In the genomic region with DNA sequence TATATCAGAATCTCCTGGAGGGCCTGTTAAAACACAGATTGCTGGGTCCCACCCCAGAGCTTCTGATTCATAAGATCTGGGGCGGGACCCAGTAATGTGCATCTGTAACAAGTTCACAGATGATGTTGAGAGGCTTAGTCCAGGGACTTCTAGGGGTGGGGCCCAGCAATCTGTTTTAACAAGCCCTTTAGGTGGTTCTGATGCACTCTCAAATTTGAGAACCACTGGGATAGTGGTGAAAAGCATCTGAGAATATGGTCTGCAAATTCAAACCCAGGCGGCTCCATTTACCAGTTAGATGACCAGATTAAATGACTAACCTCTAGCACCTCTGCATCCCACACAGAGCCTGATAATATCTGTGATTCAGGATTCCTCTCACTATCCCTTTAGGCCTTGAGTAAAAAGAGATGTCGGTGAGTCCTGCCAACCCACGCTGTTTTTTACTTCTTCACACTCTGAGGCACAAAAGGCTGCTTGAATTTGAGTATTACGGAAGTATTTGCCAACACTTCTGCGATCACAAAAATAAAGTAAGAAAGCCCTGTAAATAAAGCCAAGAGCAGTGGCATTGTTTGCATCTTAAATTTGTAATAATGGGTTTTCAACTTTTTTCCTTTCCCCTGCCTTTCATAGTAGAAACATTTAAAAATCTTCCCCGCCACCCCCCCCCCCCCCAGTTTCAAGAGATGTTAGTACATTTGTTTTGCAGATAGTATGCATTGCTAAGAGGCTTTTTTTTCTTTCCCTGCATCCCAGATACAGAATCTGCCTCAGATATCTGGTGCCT, we compare ENCODE assay signal across 14 cellular contexts. TPM values are rescaled to one million over a fixed set of nuclear protein-coding genes. Genes with fewer than 3 reads are reported as not detected.
DNase-seq lines count a peak whose midpoint lies in the region; ATAC-seq and TF ChIP-seq lines count a peak whose summit lies in the region.
"Had no signal": no experiment of that assay in that cellular context is flagged by ENCODE, and none has a peak within 500 bp of the region (broad histone marks: within the 10 kb centered on the region; RNA-seq: fewer than 3 reads in every experiment).

No MANE protein-coding gene starts in this region.

- H3K36me3 Mint-ChIP-seq in IgD-negative memory B cell (peaks cover 4% of the 10 kb centered on the region), nephron progenitor cell (ENCODE audit: low read depth) (peaks cover 3% of the 10 kb centered on the region)

- H3K27ac Mint-ChIP-seq in IgD-negative memory B cell (peak overlapping the region in 2 of 3 donors; percentile 3 to 86), nephron progenitor cell (peak overlapping the region; percentile 35)

- H3K4me3 ChIP-seq in effector memory CD4-positive, alpha-beta T cell (ENCODE audit: insufficient read depth, low read depth, low read length, poor library complexity, severe bottlenecking): no peak overlapping the region

- H3K9me3 ChIP-seq in effector memory CD4-positive, alpha-beta T cell (ENCODE audit: control insufficient read depth, low read length): no peaks in the 10 kb centered on the region

- no peaks in the 10 kb centered on the region for H3K27me3 Mint-ChIP-seq in IgD-negative memory B cell
- no peaks in the 10 kb centered on the region for H3K27me3 Mint-ChIP-seq in nephron progenitor cell (ENCODE audit: low read depth, poor library complexity)

- no peak for ATAC-seq in GM21576 (IDR thresholded peaks at IDR 0.05; ENCODE audit: unreplicated experiment)

- H3K4me1 ChIP-seq in effector memory CD4-positive, alpha-beta T cell (ENCODE audit: control insufficient read depth, insufficient read depth, low read length, poor library complexity, severe bottlenecking): peaks cover 20% of the 10 kb centered on the region

- peak; percentile 64 for DNase-seq in EL
- no peak for DNase-seq in nephron progenitor cell
- no peak for DNase-seq in NCI-H1092 (lab: John Stamatoyannopoulos, UW)
- DNase-seq in effector memory CD4-positive, alpha-beta T cell: no peak
- DNase-seq: anterior cingulate cortex; COR-L47; effector CD4-positive, alpha-beta T cell; glutamatergic neuron; NCI-H1436 treated with DMSO at 0.1 percent for 48 hours; NCI-H524; Right ventricle myocardium superior had no signal

- H3K4me1 Mint-ChIP-seq in IgD-negative memory B cell (peaks cover 40 to 50% (median 47%) of the 10 kb centered on the region in 3 donors), nephron progenitor cell (peaks cover 39% of the 10 kb centered on the region)

- H3K4me3 Mint-ChIP-seq in IgD-negative memory B cell (peak overlapping the region in 3 of 4 donors; percentile 67 to 83 (median 69)), nephron progenitor cell (no peak overlapping the region)

- H3K9me3 Mint-ChIP-seq in IgD-negative memory B cell (no peaks in the 10 kb centered on the region), nephron progenitor cell (no peaks in the 10 kb centered on the region)

- peak overlapping the region; percentile 8 for H3K27ac ChIP-seq in cingulate gyrus (ENCODE audit: low read depth, low read length)
- no peak overlapping the region for H3K27ac ChIP-seq in effector memory CD4-positive, alpha-beta T cell (ENCODE audit: insufficient read depth, low read length, poor library complexity, severe bottlenecking)

- H3K27me3 ChIP-seq in effector memory CD4-positive, alpha-beta T cell (replicated peaks; ENCODE audit: control insufficient read depth, insufficient read depth, low read length, poor library complexity, severe bottlenecking): no peaks in the 10 kb centered on the region

- TF ChIP-seq CTCF in nephron progenitor cell (IDR thresholded peaks at IDR 0.05): no peak

- peaks cover 3% of the 10 kb centered on the region for H3K36me3 ChIP-seq in effector memory CD4-positive, alpha-beta T cell (ENCODE audit: control insufficient read depth, insufficient read depth, low read length)

RNA-seq across cellular contexts. Expression of gene FRS2, which starts 1.8 kb away (rescaled TPM):
- 11.2 TPM for polyA plus RNA-seq in IgD-negative memory B cell
